ENCODE assay signal across 17 cellular contexts in genomic region chr12:95241761-95242506, GRCh38. TPM values are rescaled to one million over a fixed set of nuclear protein-coding genes. Genes with fewer than 3 reads are reported as not detected.
DNase-seq lines count a peak whose midpoint lies in the region; ATAC-seq, FAIRE-seq and TF ChIP-seq lines count a peak whose summit lies in the region.
"Had no signal": no experiment of that assay in that cellular context is flagged by ENCODE, and none has a peak within 500 bp of the region (broad histone marks: within the 10 kb centered on the region; RNA-seq: fewer than 3 reads in every experiment).

No MANE protein-coding gene starts in this region.

- CTCF ChIA-PET in HEK293 (lab: Yijun Ruan, JAX) = interaction anchor here (1.1 kb wide), 1 partner anchor 9 kb away, joined by 3 read pairs; no protein-coding TSS in a partner anchor

- DNase-seq in ascending aorta (ENCODE audit: low spot score in 2 of 2) (no peak), NCI-H1694 treated with DMSO at 0.1 percent for 48 hours (lab: John Stamatoyannopoulos, UW) (no peak), NCI-H748 (lab: John Stamatoyannopoulos, UW; ENCODE audit: unreplicated experiment) (no peak)
- DNase-seq: BE2C; C1 segment of cervical spinal cord; CD4-positive, alpha-beta memory T cell; DMS153; DMS79; GDM1; GM23248; HCEC 1CT; HFFc6 had no signal

- peaks cover 8 to 14% of the 10 kb centered on the region in 2 experiments; a peak in 2 of 3 replicates for H3K36me3 ChIP-seq in HEK293 (ENCODE audit: control insufficient read depth in 2 of 2, insufficient read depth in 1 of 2, low read length in 2 of 2)
- peaks cover 6 to 8% of the 10 kb centered on the region in 2 donors for H3K36me3 ChIP-seq in ascending aorta

- TF ChIP-seq CTCF in HEK293 (tag by site-specific recombination; IDR thresholded peaks at IDR 0.05) (no peak), ascending aorta (IDR thresholded peaks at IDR 0.05) (no peak)

- intact Hi-C loops in ascending aorta (cut with DNase I) = no loop called here

- FAIRE-seq in endometrium (lab: Jason Lieb, UNC) = peak; percentile 33
- FAIRE-seq: GM12892, GM18507 had no signal

- no peaks in the 10 kb centered on the region for H3K27me3 ChIP-seq in ascending aorta
- H3K27me3 ChIP-seq: BE2C had no signal

- no peak overlapping the region for H3K27ac ChIP-seq in HEK293 (ENCODE audit: extremely low read depth, low read depth, low read length)
- H3K27ac ChIP-seq in ascending aorta = peak overlapping the region; percentile 80 to 84
- H3K27ac ChIP-seq: GM23248 had no signal

- no peak for ATAC-seq in HG03045 (IDR thresholded peaks at IDR 0.05; ENCODE audit: unreplicated experiment)

- H3K4me3 ChIP-seq in HEK293 (ENCODE audit: low read depth, low read length) (no peak overlapping the region), ascending aorta (no peak overlapping the region)
- H3K4me3 ChIP-seq: GM23248 had no signal

- no peaks in the 10 kb centered on the region for H3K9me3 ChIP-seq in HEK293 (ENCODE audit: control insufficient read depth, insufficient read depth, low read depth, low read length)
- no peaks in the 10 kb centered on the region for H3K9me3 ChIP-seq in ascending aorta
- H3K9me3 ChIP-seq: BE2C had no signal

- POLR2A ChIA-PET in HEK293 (lab: Yijun Ruan, JAX) = no interaction called here

- peaks cover 12% of the 10 kb centered on the region for H3K4me1 ChIP-seq in HEK293 (ENCODE audit: control insufficient read depth, insufficient read depth, low read length)
- H3K4me1 ChIP-seq in ascending aorta = peaks cover 4 to 44% of the 10 kb centered on the region in 2 donors

TF ChIP-seq in HEK293, 187 proteins besides CTCF, POLR2A, EP300 and RAD21:
- TF ChIP-seq BCL11B (tag by site-specific recombination; IDR thresholded peaks at IDR 0.05; ENCODE audit: low read depth) (no peak), ZNF121 (tag by site-specific recombination; IDR thresholded peaks at IDR 0.05) (peak; percentile 82)

RNA-seq across cellular contexts. Expression of gene VEZT, which starts 24.3 kb away (rescaled TPM):
- 141 TPM for total RNA-seq in ascending aorta

RNA-seq across cellular contexts. Expression of gene FGD6, which starts 24.7 kb away (rescaled TPM):
- total RNA-seq in ascending aorta = 2.0 TPM
